In genomic region chr12:131055093-131055465, GRCh38 we compare ENCODE assay signal across 15 cellular contexts.
DNase-seq lines count a peak whose midpoint lies in the region; ATAC-seq, FAIRE-seq and TF ChIP-seq lines count a peak whose summit lies in the region.
"Had no signal": no experiment of that assay in that cellular context is flagged by ENCODE, and none has a peak within 500 bp of the region (broad histone marks: within the 10 kb centered on the region; RNA-seq: fewer than 3 reads in every experiment).

No MANE protein-coding gene starts in this region.

- no peak for ATAC-seq in heart right ventricle
- ATAC-seq in GM12878: no peak
- ATAC-seq in activated CD8-positive, alpha-beta memory T cell treated with anti-CD3 and anti-CD28 coated beads, Interleukin-2, amount 10 ng/mL, durations not matched to agents 7 days and 5 days: no peak
- ATAC-seq: A549 had no signal

- no peak for FAIRE-seq in GM12878 (lab: Jason Lieb, UNC)
- FAIRE-seq: A549 had no signal

- in situ Hi-C loops in GM12878 (cut with MboI): no loop called here

- no peaks in the 10 kb centered on the region for H3K27me3 ChIP-seq in left ventricle myocardium inferior (ENCODE audit: low read depth)
- H3K27me3 ChIP-seq in heart right ventricle: no peaks in the 10 kb centered on the region
- H3K27me3 ChIP-seq in GM12878 (replicated peaks in 1 of 2; ENCODE audit: control insufficient read depth in 2 of 2, insufficient read depth in 2 of 2, low read length in 1 of 2): no peaks in the 10 kb centered on the region

- CTCF ChIA-PET in GM12878 (lab: Yijun Ruan, JAX): no interaction called here
- CTCF ChIA-PET in activated CD8-positive, alpha-beta memory T cell treated with anti-CD3 and anti-CD28 coated beads, Interleukin-2, amount 10 ng/mL, durations not matched to agents 7 days and 5 days (lab: Charles Lee): no interaction called here

- no peaks in the 10 kb centered on the region for H3K9me3 ChIP-seq in left ventricle myocardium inferior (replicated peaks)
- H3K9me3 ChIP-seq in heart right ventricle: peaks cover 0 to 9% (median 0%) of the 10 kb centered on the region in 11 donors
- no peaks in the 10 kb centered on the region for H3K9me3 ChIP-seq in GM12878 (replicated peaks; ENCODE audit: control insufficient read depth, insufficient read depth, low read length)
- H3K9me3 ChIP-seq: A549, BE2C, Caco-2 had no signal

- no peaks in the 10 kb centered on the region for H3K36me3 Mint-ChIP-seq in activated CD8-positive, alpha-beta memory T cell treated with anti-CD3 and anti-CD28 coated beads, Interleukin-2, amount 10 ng/mL, durations not matched to agents 7 days and 5 days
- H3K36me3 Mint-ChIP-seq: CD8-positive, alpha-beta memory T cell had no signal

- no peaks in the 10 kb centered on the region for H4K20me1 ChIP-seq in GM12878 (ENCODE audit: control insufficient read depth, insufficient read depth)

- no peak for TF ChIP-seq POLR2A in GM12878 (IDR thresholded peaks at IDR 0.05; ENCODE audit: low read depth, low read length)

- TF ChIP-seq CTCF in left ventricle myocardium inferior (IDR thresholded peaks at IDR 0.05; ENCODE audit: borderline replicate concordance): no peak
- no peak for TF ChIP-seq CTCF in heart right ventricle (IDR thresholded peaks at IDR 0.05)
- no peak for TF ChIP-seq CTCF in GM12878 (IDR thresholded peaks at IDR 0.05 in 2 of 3, conservative IDR thresholded peaks at IDR 0.05 in 1 of 3; ENCODE audit: control insufficient read depth in 2 of 3, extremely low read depth in 1 of 3, insufficient read depth in 1 of 3, low read depth in 3 of 3, low read length in 3 of 3)

- no peaks in the 10 kb centered on the region for H3K79me2 ChIP-seq in GM12878 (ENCODE audit: control insufficient read depth, insufficient read depth, low read length)

- intact Hi-C loops in left ventricle myocardium inferior (cut with micrococcal nuclease) (no loop called here), heart right ventricle (cut with DNase I) (no loop called here), GM12878 (cut with micrococcal nuclease; ENCODE audit: unreplicated experiment) (no loop called here)

- POLR2A ChIA-PET in GM12878 (lab: Charles Lee): no interaction called here

- no TSS peak for BruUV-seq in GM12878 (replicated peaks; lab: Mats Ljungman, UMichigan)

- no peak overlapping the region for H3K4me3 Mint-ChIP-seq in activated CD8-positive, alpha-beta memory T cell treated with anti-CD3 and anti-CD28 coated beads, Interleukin-2, amount 10 ng/mL, durations not matched to agents 7 days and 5 days
- H3K4me3 Mint-ChIP-seq: CD8-positive, alpha-beta memory T cell; HFFc6 had no signal

- no peaks in the 10 kb centered on the region for H3K9me3 Mint-ChIP-seq in activated CD8-positive, alpha-beta memory T cell treated with anti-CD3 and anti-CD28 coated beads, Interleukin-2, amount 10 ng/mL, durations not matched to agents 7 days and 5 days (ENCODE audit: low read depth)
- H3K9me3 Mint-ChIP-seq: CD8-positive, alpha-beta memory T cell had no signal

- SMC1A ChIA-PET in GM12878 (lab: Charles Lee; ENCODE audit: uncharacterized antibody, unreplicated experiment): interaction anchor here (0.7 to 1.2 kb wide), 4 partner anchors 8 to 138 kb away, joined by 3 read pairs; no protein-coding TSS in a partner anchor

- H3K4me1 Mint-ChIP-seq in activated CD8-positive, alpha-beta memory T cell treated with anti-CD3 and anti-CD28 coated beads, Interleukin-2, amount 10 ng/mL, durations not matched to agents 7 days and 5 days: peaks cover 9% of the 10 kb centered on the region

- H3K27ac ChIP-seq in left ventricle myocardium inferior (replicated peaks) (peak overlapping the region; percentile 15), heart right ventricle (peak overlapping the region in 1 of 10 donors; percentile 48), GM12878 (ENCODE audit: control insufficient read depth, insufficient read depth) (no peak overlapping the region)
- H3K27ac ChIP-seq: A549 had no signal

- 88 to 90% methylated on average over 9 of the region's 9 CpGs for WGBS in heart right ventricle, 2 donors
- WGBS in GM12878 (ENCODE audit: insufficient coverage, insufficient replicate concordance, low lambda C conversion rate, missing lambda C conversion rate): 55% methylated on average over 9 of the region's 9 CpGs

- no peak overlapping the region for H2AFZ ChIP-seq in GM12878 (ENCODE audit: control insufficient read depth, low read depth, low read length)

- H3K36me3 ChIP-seq in left ventricle myocardium inferior (no peaks in the 10 kb centered on the region), heart right ventricle (no peaks in the 10 kb centered on the region), GM12878 (ENCODE audit: control insufficient read depth in 2 of 2, insufficient read depth in 2 of 2, low read length in 1 of 2) (no peaks in the 10 kb centered on the region)
- H3K36me3 ChIP-seq: BE2C had no signal

- RAD21 ChIA-PET in GM12878 (lab: Charles Lee; ENCODE audit: unreplicated experiment): interaction anchor here (1.9 to 2.0 kb wide), 2 partner anchors 38 to 75 kb away, joined by 4 to 6 read pairs; no protein-coding TSS in a partner anchor

- TF ChIP-seq EP300 in GM12878 (IDR thresholded peaks at IDR 0.05; ENCODE audit: borderline replicate concordance in 1 of 2, control insufficient read depth in 1 of 2, low read depth in 2 of 2, low read length in 2 of 2): no peak

- DNase-seq in left ventricle myocardium inferior (no peak), heart right ventricle (no peak), GM12878 (ENCODE audit: low read depth, low spot score) (no peak), mesenteric fat pad (ENCODE audit: low spot score) (peak; percentile 47), NCI-H1105 (lab: John Stamatoyannopoulos, UW) (no peak)
- no peak for DNase-seq in stimulated activated CD4-positive, alpha-beta T cell treated with anti-CD3 and anti-CD28 coated beads, Interleukin-4, amount 100 ng/mL, for 24 hours
- DNase-seq in activated CD8-positive, alpha-beta memory T cell treated with anti-CD3 and anti-CD28 coated beads, Interleukin-2, amount 10 ng/mL, durations not matched to agents 7 days and 5 days: no peak
- DNase-seq: CD8-positive, alpha-beta memory T cell; DND-41; GDM1; HCEC 1CT; HFFc6 had no signal

- H3K4me3 ChIP-seq in left ventricle myocardium inferior (no peak overlapping the region), heart right ventricle (no peak overlapping the region), GM12878 (no peak overlapping the region)
- H3K4me3 ChIP-seq: A549 had no signal

- H3K4me1 ChIP-seq in left ventricle myocardium inferior: peaks cover 40% of the 10 kb centered on the region
- peaks cover 0 to 45% (median 22%) of the 10 kb centered on the region in 9 donors for H3K4me1 ChIP-seq in heart right ventricle
- H3K4me1 ChIP-seq in GM12878 (ENCODE audit: control insufficient read depth, insufficient read depth, low read length): no peaks in the 10 kb centered on the region
- H3K4me1 ChIP-seq: A549, BE2C, Caco-2 had no signal

- H3K4me2 ChIP-seq in GM12878 (ENCODE audit: control insufficient read depth, insufficient read depth): no peak overlapping the region
- H3K4me2 ChIP-seq: A549 had no signal

- no peak for TF ChIP-seq RAD21 in GM12878 (IDR thresholded peaks at IDR 0.05; ENCODE audit: insufficient read depth, low read depth, low read length)

- H3K27ac Mint-ChIP-seq in activated CD8-positive, alpha-beta memory T cell treated with anti-CD3 and anti-CD28 coated beads, Interleukin-2, amount 10 ng/mL, durations not matched to agents 7 days and 5 days: no peak overlapping the region
- H3K27ac Mint-ChIP-seq: CD8-positive, alpha-beta memory T cell; HFFc6 had no signal

- peaks cover 23% of the 10 kb centered on the region for H3K27me3 Mint-ChIP-seq in activated CD8-positive, alpha-beta memory T cell treated with anti-CD3 and anti-CD28 coated beads, Interleukin-2, amount 10 ng/mL, durations not matched to agents 7 days and 5 days

- H3K9ac ChIP-seq in GM12878 (ENCODE audit: control insufficient read depth, insufficient read depth, low read length): no peak overlapping the region

TF ChIP-seq in GM12878, 131 proteins besides CTCF, POLR2A, EP300 and RAD21:
- TF ChIP-seq, protein P1, sequence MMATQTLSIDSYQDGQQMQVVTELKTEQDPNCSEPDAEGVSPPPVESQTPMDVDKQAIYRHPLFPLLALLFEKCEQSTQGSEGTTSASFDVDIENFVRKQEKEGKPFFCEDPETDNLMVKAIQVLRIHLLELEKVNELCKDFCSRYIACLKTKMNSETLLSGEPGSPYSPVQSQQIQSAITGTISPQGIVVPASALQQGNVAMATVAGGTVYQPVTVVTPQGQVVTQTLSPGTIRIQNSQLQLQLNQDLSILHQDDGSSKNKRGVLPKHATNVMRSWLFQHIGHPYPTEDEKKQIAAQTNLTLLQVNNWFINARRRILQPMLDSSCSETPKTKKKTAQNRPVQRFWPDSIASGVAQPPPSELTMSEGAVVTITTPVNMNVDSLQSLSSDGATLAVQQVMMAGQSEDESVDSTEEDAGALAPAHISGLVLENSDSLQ (IDR thresholded peaks at IDR 0.05): peak; percentile 42; the same call in 1 of the 2 replicates
- no peak for TF ChIP-seq CBX5 (IDR thresholded peaks at IDR 0.05; ENCODE audit: low read depth)
- TF ChIP-seq EED (IDR thresholded peaks at IDR 0.05; ENCODE audit: low read depth): no peak
TF ChIP-seq in GM12878: peak in this region for 1.
